1 cellular context compared by ENCODE assay signal in genomic region chr19:8213827-8214672, GRCh38.
TF ChIP-seq lines count a peak whose summit lies in the region.

No MANE protein-coding gene starts in this region.

TF ChIP-seq in IMR-90, 13 proteins besides CTCF, POLR2A, EP300 and RAD21 (continued from another document):
- TF ChIP-seq ELK1 (IDR thresholded peaks at IDR 0.05; ENCODE audit: borderline replicate concordance, low read depth, low read length) = no peak
- TF ChIP-seq CEBPB (IDR thresholded peaks at IDR 0.05; ENCODE audit: low read depth, low read length) = no peak
